Comparison of ENCODE assay signal across 1 cellular context in genomic region chr7:1106783-1107421, GRCh38.
TF ChIP-seq lines count a peak whose summit lies in the region.

No MANE protein-coding gene starts in this region.

TF ChIP-seq in HepG2, 621 proteins besides CTCF, POLR2A, EP300 and RAD21:
- TF ChIP-seq SMAD1 (CRISPR knock-in tag; IDR thresholded peaks at IDR 0.05; ENCODE audit: borderline replicate concordance, low read depth) (no peak), ZNF331 (CRISPR knock-in tag; IDR thresholded peaks at IDR 0.05) (no peak), ZBTB8A (CRISPR knock-in tag; IDR thresholded peaks at IDR 0.05; ENCODE audit: borderline replicate concordance, low read depth) (no peak), ZNF205 (CRISPR knock-in tag; IDR thresholded peaks at IDR 0.05) (no peak), ZKSCAN5 (CRISPR knock-in tag; IDR thresholded peaks at IDR 0.05) (no peak), ZSCAN30 (CRISPR knock-in tag; IDR thresholded peaks at IDR 0.05) (no peak), UBTF (CRISPR knock-in tag; IDR thresholded peaks at IDR 0.05) (no peak), NAIF1 (CRISPR knock-in tag; IDR thresholded peaks at IDR 0.05; ENCODE audit: borderline replicate concordance) (no peak), ZFP82 (CRISPR knock-in tag; IDR thresholded peaks at IDR 0.05; ENCODE audit: borderline replicate concordance) (no peak), ZNF777 (CRISPR knock-in tag; IDR thresholded peaks at IDR 0.05) (no peak), HOXA9 (CRISPR knock-in tag; IDR thresholded peaks at IDR 0.05; ENCODE audit: borderline replicate concordance) (no peak), ZNF564 (CRISPR knock-in tag; IDR thresholded peaks at IDR 0.05) (no peak)
- TF ChIP-seq, protein P1, sequence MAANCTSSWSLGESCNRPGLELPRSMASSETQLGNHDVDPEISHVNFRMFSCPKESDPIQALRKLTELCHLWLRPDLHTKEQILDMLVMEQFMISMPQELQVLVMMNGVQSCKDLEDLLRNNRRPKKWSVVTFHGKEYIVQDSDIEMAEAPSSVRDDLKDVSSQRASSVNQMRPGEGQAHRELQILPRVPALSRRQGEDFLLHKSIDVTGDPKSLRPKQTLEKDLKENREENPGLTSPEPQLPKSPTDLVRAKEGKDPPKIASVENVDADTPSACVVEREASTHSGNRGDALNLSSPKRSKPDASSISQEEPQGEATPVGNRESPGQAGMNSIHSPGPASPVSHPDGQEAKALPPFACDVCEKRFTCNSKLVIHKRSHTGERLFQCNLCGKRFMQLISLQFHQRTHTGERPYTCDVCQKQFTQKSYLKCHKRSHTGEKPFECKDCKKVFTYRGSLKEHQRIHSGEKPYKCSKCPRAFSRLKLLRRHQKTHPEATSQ (CRISPR knock-in tag; IDR thresholded peaks at IDR 0.05; ENCODE audit: borderline replicate concordance) = no peak
- TF ChIP-seq, protein P2, sequence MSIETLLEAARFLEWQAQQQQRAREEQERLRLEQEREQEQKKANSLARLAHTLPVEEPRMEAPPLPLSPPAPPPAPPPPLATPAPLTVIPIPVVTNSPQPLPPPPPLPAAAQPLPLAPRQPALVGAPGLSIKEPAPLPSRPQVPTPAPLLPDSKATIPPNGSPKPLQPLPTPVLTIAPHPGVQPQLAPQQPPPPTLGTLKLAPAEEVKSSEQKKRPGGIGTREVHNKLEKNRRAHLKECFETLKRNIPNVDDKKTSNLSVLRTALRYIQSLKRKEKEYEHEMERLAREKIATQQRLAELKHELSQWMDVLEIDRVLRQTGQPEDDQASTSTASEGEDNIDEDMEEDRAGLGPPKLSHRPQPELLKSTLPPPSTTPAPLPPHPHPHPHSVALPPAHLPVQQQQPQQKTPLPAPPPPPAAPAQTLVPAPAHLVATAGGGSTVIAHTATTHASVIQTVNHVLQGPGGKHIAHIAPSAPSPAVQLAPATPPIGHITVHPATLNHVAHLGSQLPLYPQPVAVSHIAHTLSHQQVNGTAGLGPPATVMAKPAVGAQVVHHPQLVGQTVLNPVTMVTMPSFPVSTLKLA (IDR thresholded peaks at IDR 0.05) = no peak
- TF ChIP-seq, protein P3, sequence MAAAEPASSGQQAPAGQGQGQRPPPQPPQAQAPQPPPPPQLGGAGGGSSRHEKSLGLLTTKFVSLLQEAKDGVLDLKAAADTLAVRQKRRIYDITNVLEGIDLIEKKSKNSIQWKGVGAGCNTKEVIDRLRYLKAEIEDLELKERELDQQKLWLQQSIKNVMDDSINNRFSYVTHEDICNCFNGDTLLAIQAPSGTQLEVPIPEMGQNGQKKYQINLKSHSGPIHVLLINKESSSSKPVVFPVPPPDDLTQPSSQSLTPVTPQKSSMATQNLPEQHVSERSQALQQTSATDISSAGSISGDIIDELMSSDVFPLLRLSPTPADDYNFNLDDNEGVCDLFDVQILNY (CRISPR knock-in tag; conservative IDR thresholded peaks at IDR 0.05) = no peak
